In genomic region chr5:31583129-31583528, GRCh38 we compare ENCODE assay signal across 27 cellular contexts.
"Had no signal": no experiment of that assay in that cellular context is flagged by ENCODE, and none has a peak within 500 bp of the region (broad histone marks: within the 10 kb centered on the region; RNA-seq: fewer than 3 reads in every experiment).

No MANE protein-coding gene starts in this region.

- ATAC-seq: stimulated activated effector memory CD8-positive, alpha-beta T cell treated with anti-CD3 and anti-CD28 coated beads, Interleukin-12 subunit alpha, Interleukin-12 subunit beta, amount 100 ng/mL, for 72 hours; stimulated activated memory B cell treated with anti-CD40 and anti-IgM and Interleukin-4, amounts not matched to agents 10 μg/mL and 1 μg/mL and 100 μg/mL, for 72 hours; stimulated activated naive B cell treated with anti-CD40 and anti-IgM and Interleukin-4, amounts not matched to agents 10 μg/mL and 1 μg/mL and 100 μg/mL, for 72 hours; stimulated activated naive CD8-positive, alpha-beta T cell treated with anti-CD3 and anti-CD28 coated beads, Interleukin-15, amount 100 ng/mL, for 72 hours; stimulated activated naive CD8-positive, alpha-beta T cell treated with anti-CD3 and anti-CD28 coated beads, Interleukin-15, Interleukin-2, amounts not matched to agents 100 U/mL and 50 U/mL, for 24 hours; upper lobe of right lung had no signal

- FAIRE-seq: urothelium cell line had no signal

- H3K9me3 ChIP-seq: stomach, suprapubic skin, testis, thoracic aorta, thyroid gland, tibial artery, transverse colon, upper lobe of left lung, upper lobe of right lung, uterus, vagina had no signal

- H3K27me3 ChIP-seq: stomach, testis, thyroid gland, tibial artery, tibial nerve, upper lobe of left lung, upper lobe of right lung, uterus, vagina had no signal

- H3K4me3 ChIP-seq: stomach, suprapubic skin, testis, thoracic aorta, thyroid gland, tibial artery, tibial nerve, transverse colon, upper lobe of left lung, upper lobe of right lung, uterus, vagina had no signal

- DNase-seq: stimulated activated CD4-positive, alpha-beta T cell treated with anti-CD3 and anti-CD28 coated beads, Interleukin-2, amount 100 ng/mL, for 48 hours; stimulated activated CD4-positive, alpha-beta T cell treated with anti-CD3 and anti-CD28 coated beads, Interleukin-4, amount 100 ng/mL, for 1 hour; stimulated activated CD4-positive, alpha-beta T cell treated with anti-CD3 and anti-CD28 coated beads, Interleukin-4, amount 100 ng/mL, for 24 hours; stimulated activated CD4-positive, alpha-beta T cell treated with anti-CD3 and anti-CD28 coated beads, Interleukin-4, amount 100 ng/mL, for 4 hours; stimulated activated CD8-positive, alpha-beta memory T cell treated with anti-CD3 and anti-CD28 coated beads, Interleukin-4, amount 100 ng/mL, for 48 hours; stimulated activated naive B cell treated with anti-CD40 and anti-IgM and Interleukin-4, amounts not matched to agents 10 μg/mL and 1 μg/mL and 100 μg/mL, for 72 hours; stimulated activated naive CD4-positive, alpha-beta T cell; stimulated activated naive CD4-positive, alpha-beta T cell treated with Interleukin-2 at 50 U/mL for 16 hours; stimulated activated naive CD8-positive, alpha-beta T cell treated with anti-CD3 and anti-CD28 coated beads, Interleukin-15, amount 100 ng/mL, for 72 hours; stimulated activated naive CD8-positive, alpha-beta T cell treated with anti-CD3 and anti-CD28 coated beads, Interleukin-15, Interleukin-2, amounts not matched to agents 100 U/mL and 50 U/mL, for 24 hours; stomach; substantia nigra; testis; thyroid gland; tibial artery; transverse colon; trophoblast cell; upper lobe of left lung; upper lobe of right lung; uterus had no signal

- H3K36me3 ChIP-seq: stomach, suprapubic skin, thoracic aorta, thyroid gland, tibial artery, tibial nerve, transverse colon, upper lobe of left lung, upper lobe of right lung, uterus, vagina had no signal

- H3K27ac ChIP-seq: stomach, suprapubic skin, testis, thoracic aorta, thyroid gland, tibial artery, tibial nerve, transverse colon, upper lobe of left lung, upper lobe of right lung, uterus, vagina had no signal

- H3K4me1 ChIP-seq: stomach, suprapubic skin, testis, thyroid gland, tibial artery, tibial nerve, transverse colon, upper lobe of left lung, upper lobe of right lung, uterus, vagina had no signal
